In genomic region chr17:60422162-60422665, GRCh38 we compare ENCODE assay signal across 1 cellular context.
TF ChIP-seq lines count a peak whose summit lies in the region.

Gene CHCT1, plus strand, starts transcription at chr17:60422489. Its CDS starts 104 bp downstream, at chr17:60422593.

TF ChIP-seq in neural cell, 6 proteins besides CTCF, POLR2A, EP300 and RAD21 (continued from another document):
- no peak for TF ChIP-seq SMC3 (conservative IDR thresholded peaks at IDR 0.05; ENCODE audit: poor library complexity)
